Comparison of ENCODE assay signal across 15 cellular contexts in genomic region chr9:116842658-116843057, GRCh38.
A peak's percentile ranks its signal among the peaks of the same experiment; 100 is the strongest.
DNase-seq lines count a peak whose midpoint lies in the region; ATAC-seq, FAIRE-seq and TF ChIP-seq lines count a peak whose summit lies in the region.
"Had no signal": no experiment of that assay in that cellular context is flagged by ENCODE, and none has a peak within 500 bp of the region (broad histone marks: within the 10 kb centered on the region; RNA-seq: fewer than 3 reads in every experiment).

No MANE protein-coding gene starts in this region.

- TF ChIP-seq CTCF in bronchial epithelial cell (IDR thresholded peaks at IDR 0.05; ENCODE audit: insufficient read depth, low read length, severe bottlenecking), result peak; percentile 24
- peak; percentile 39 for TF ChIP-seq CTCF in type B pancreatic cell (conservative IDR thresholded peaks at IDR 0.05)
- TF ChIP-seq CTCF in GM20000 (IDR thresholded peaks at IDR 0.05; ENCODE audit: extremely low read depth, missing control alignments), result no peak

- no peaks in the 10 kb centered on the region for H3K27me3 Mint-ChIP-seq in type B pancreatic cell
- no peaks in the 10 kb centered on the region for H3K27me3 Mint-ChIP-seq in activated T-cell treated with anti-CD3 and anti-CD28 coated beads, Interleukin-2, amount 50 U/mL, for 4 hours (ENCODE audit: low read depth)

- H3K27ac Mint-ChIP-seq in type B pancreatic cell, result no peak overlapping the region
- H3K27ac Mint-ChIP-seq: T-helper 2 cell treated with Interferon-gamma antibody and Interleukin-4, amounts not matched to agents 5 μg/mL and 100 μg/mL, for 36 hours had no signal

- no peak overlapping the region for H3K4me3 Mint-ChIP-seq in type B pancreatic cell
- no peak overlapping the region for H3K4me3 Mint-ChIP-seq in activated T-cell treated with anti-CD3 and anti-CD28 coated beads, Interleukin-2, amount 50 U/mL, for 4 hours
- H3K4me3 Mint-ChIP-seq: T-helper 2 cell treated with Interferon-gamma antibody and Interleukin-4, amounts not matched to agents 5 μg/mL and 100 μg/mL, for 36 hours had no signal

- H3K9me3 Mint-ChIP-seq in type B pancreatic cell, result no peaks in the 10 kb centered on the region
- H3K9me3 Mint-ChIP-seq in activated T-cell treated with anti-CD3 and anti-CD28 coated beads, Interleukin-2, amount 50 U/mL, for 4 hours, result no peaks in the 10 kb centered on the region
- H3K9me3 Mint-ChIP-seq: T-helper 2 cell treated with Interferon-gamma antibody and Interleukin-4, amounts not matched to agents 5 μg/mL and 100 μg/mL, for 36 hours had no signal

- peaks cover 5% of the 10 kb centered on the region for H3K4me1 Mint-ChIP-seq in type B pancreatic cell (ENCODE audit: unreplicated experiment)
- H3K4me1 Mint-ChIP-seq in activated T-cell treated with anti-CD3 and anti-CD28 coated beads, Interleukin-2, amount 50 U/mL, for 4 hours (ENCODE audit: low read depth), result no peaks in the 10 kb centered on the region

- no peak for ATAC-seq in activated T-cell treated with anti-CD3 and anti-CD28 coated beads, Interleukin-2, amount 50 U/mL, for 4 hours
- ATAC-seq: pancreas had no signal

- H3K4me3 ChIP-seq in bronchial epithelial cell (ENCODE audit: low read depth, low read length), result no peak overlapping the region
- H3K4me3 ChIP-seq: pancreas had no signal

- FAIRE-seq in bronchial epithelial cell (lab: Jason Lieb, UNC), result no peak
- FAIRE-seq: A204.1, pancreas had no signal

- no peaks in the 10 kb centered on the region for H3K27me3 ChIP-seq in bronchial epithelial cell (ENCODE audit: control insufficient read depth, insufficient read depth, low read length)
- H3K27me3 ChIP-seq: pancreas had no signal

- DNase-seq in NCI-H1417 (lab: John Stamatoyannopoulos, UW), result peak; percentile 73 to 87 (median 83)
- no peak for DNase-seq in NCI-H1417 treated with DMSO at 0.1 percent for 48 hours (lab: John Stamatoyannopoulos, UW)
- DNase-seq in NCI-H2196 (lab: John Stamatoyannopoulos, UW; ENCODE audit: unreplicated experiment), result peak; percentile 33
- peak; percentile 19 for DNase-seq in bronchial epithelial cell (ENCODE audit: low read depth)
- no peak for DNase-seq in type B pancreatic cell (ENCODE audit: extremely low spot score, unreplicated experiment)
- DNase-seq in putamen (ENCODE audit: low spot score), result no peak
- no peak for DNase-seq in activated T-cell treated with anti-CD3 and anti-CD28 coated beads, Interleukin-2, amount 50 U/mL, for 4 hours
- DNase-seq in GM20000 (ENCODE audit: low spot score), result no peak
- DNase-seq: activated CD4-positive, alpha-beta T cell treated with anti-CD3 and anti-CD28 coated beads, Interleukin-2, amount 50 U/mL, for 4 hours; activated effector memory CD4-positive, alpha-beta T cell treated with Interleukin-2 at 50 U/mL for 16 hours; anterior cingulate cortex; NCI-H2081; pancreas had no signal

- H3K36me3 Mint-ChIP-seq in type B pancreatic cell, result no peaks in the 10 kb centered on the region
- H3K36me3 Mint-ChIP-seq in activated T-cell treated with anti-CD3 and anti-CD28 coated beads, Interleukin-2, amount 50 U/mL, for 4 hours (ENCODE audit: insufficient read depth), result no peaks in the 10 kb centered on the region

- no peaks in the 10 kb centered on the region for H3K36me3 ChIP-seq in bronchial epithelial cell (ENCODE audit: control insufficient read depth, insufficient read depth, low read length)
- H3K36me3 ChIP-seq: pancreas had no signal

Comparison
In these comparisons a context has a peak if more than half of its experiments do, and no peak if none do; other contexts are left out.
1. DNase-seq: peak in NCI-H1417 (3 of 3), NCI-H2196 (single experiment) and bronchial epithelial cell (single experiment); none in NCI-H1417 treated with DMSO at 0.1 percent for 48 hours (single experiment), type B pancreatic cell (single experiment), putamen (single experiment), activated T-cell treated with anti-CD3 and anti-CD28 coated beads, Interleukin-2, amount 50 U/mL, for 4 hours (single experiment) and GM20000 (single experiment).